In genomic region chr22:38420734-38421133, GRCh38 we compare ENCODE assay signal across 31 cellular contexts. TPM values are rescaled to one million over a fixed set of nuclear protein-coding genes. Genes with fewer than 3 reads are reported as not detected.
"Had no signal": no experiment of that assay in that cellular context is flagged by ENCODE, and none has a peak within 500 bp of the region (broad histone marks: within the 10 kb centered on the region; RNA-seq: fewer than 3 reads in every experiment).

No MANE protein-coding gene starts in this region.

- H3K4me3 ChIP-seq: ovary, psoas muscle, skin epidermis, smooth muscle cell, spleen, suprapubic skin, testis, tibial artery, transverse colon, upper lobe of right lung, uterus had no signal

- DNase-seq: naive thymus-derived CD8-positive, alpha-beta T cell; nephron progenitor cell; nucleus accumbens; ovary; psoas muscle; stimulated activated CD4-positive, alpha-beta T cell treated with anti-CD3 and anti-CD28 coated beads, Interleukin-12 subunit alpha, Interleukin-12 subunit beta, amount 100 ng/mL, for 4 hours; stimulated activated CD4-positive, alpha-beta T cell treated with anti-CD3 and anti-CD28 coated beads, Interleukin-1b, Interleukin-23, amount 100 ng/mL, for 48 hours; stimulated activated CD4-positive, alpha-beta T cell treated with anti-CD3 and anti-CD28 coated beads, Interleukin-4, amount 100 ng/mL, for 1 hour; stimulated activated CD4-positive, alpha-beta T cell treated with anti-CD3 and anti-CD28 coated beads, Interleukin-4, amount 100 ng/mL, for 4 hours; stimulated activated CD8-positive, alpha-beta memory T cell treated with anti-CD3 and anti-CD28 coated beads, Interleukin-4, amount 100 ng/mL, for 48 hours; stimulated activated naive CD4-positive, alpha-beta T cell; stimulated activated naive CD8-positive, alpha-beta T cell treated with anti-CD3 and anti-CD28 coated beads, Interleukin-15, amount 100 ng/mL, for 72 hours; stimulated activated naive CD8-positive, alpha-beta T cell treated with anti-CD3 and anti-CD28 coated beads, Interleukin-15, Interleukin-2, amounts not matched to agents 100 U/mL and 50 U/mL, for 24 hours; substantia nigra; testis; tibial artery; transverse colon; upper lobe of right lung; uterus had no signal

- H3K4me1 ChIP-seq: parathyroid adenoma, psoas muscle, spleen, testis, tibial artery, upper lobe of right lung, uterus had no signal

- H3K27ac ChIP-seq: neutrophil, ovary, parathyroid adenoma, psoas muscle, skin epidermis, spleen, suprapubic skin, testis, tibial artery, transverse colon, upper lobe of right lung, uterus had no signal

- H3K27me3 ChIP-seq: neutrophil, ovary, suprapubic skin, testis, transverse colon, upper lobe of right lung, uterus had no signal

- ATAC-seq: naive thymus-derived CD8-positive, alpha-beta T cell; natural killer cell treated with Interleukin-12 subunit alpha and Interleukin-12 subunit beta and Interleukin-15 and Interleukin-18, amount 100 ng/mL, for 72 hours; psoas muscle; right cardiac atrium; sciatic nerve; stimulated activated memory B cell treated with anti-CD40 and anti-IgM and Interleukin-4, amounts not matched to agents 10 μg/mL and 1 μg/mL and 100 μg/mL, for 72 hours; stimulated activated naive CD8-positive, alpha-beta T cell treated with anti-CD3 and anti-CD28 coated beads, Interleukin-15, amount 100 ng/mL, for 72 hours; stimulated activated naive CD8-positive, alpha-beta T cell treated with anti-CD3 and anti-CD28 coated beads, Interleukin-15, Interleukin-2, amounts not matched to agents 100 U/mL and 50 U/mL, for 24 hours; upper lobe of right lung had no signal

- H3K36me3 ChIP-seq: neutrophil, ovary, spleen, suprapubic skin, tibial artery, transverse colon, upper lobe of right lung, uterus had no signal

- H2AFZ ChIP-seq: parathyroid adenoma had no signal

- H3K79me2 ChIP-seq: parathyroid adenoma had no signal

- H3K9ac ChIP-seq: parathyroid adenoma had no signal

- H3K4me2 ChIP-seq: smooth muscle cell had no signal

- H3K9me3 ChIP-seq: neutrophil, ovary, psoas muscle, spleen, suprapubic skin, testis, tibial artery, transverse colon, upper lobe of right lung, uterus had no signal

RNA-seq across cellular contexts. Expression of gene KCNJ4, which starts 34.3 kb away (rescaled TPM):
- total RNA-seq: naive thymus-derived CD8-positive, alpha-beta T cell; natural killer cell treated with Interleukin-12 subunit alpha and Interleukin-12 subunit beta and Interleukin-15 and Interleukin-18, amount 100 ng/mL, for 72 hours; psoas muscle; renal cortical epithelial cell; smooth muscle cell; spleen; transverse colon; upper lobe of right lung; urinary bladder had no signal
- polyA plus RNA-seq: naive thymus-derived CD8-positive, alpha-beta T cell; smooth muscle cell; spleen; urinary bladder had no signal

RNA-seq across cellular contexts. Expression of gene KDELR3, which starts 47.2 kb away (rescaled TPM):
- total RNA-seq: naive thymus-derived CD8-positive, alpha-beta T cell had no signal
